In genomic region chr10:68598978-68599753, GRCh38 we compare ENCODE assay signal across 8 cellular contexts. TPM values are rescaled to one million over a fixed set of nuclear protein-coding genes. Genes with fewer than 3 reads are reported as not detected.
DNase-seq lines count a peak whose midpoint lies in the region; ATAC-seq and TF ChIP-seq lines count a peak whose summit lies in the region.

No MANE protein-coding gene starts in this region.

- TF ChIP-seq CTCF in Peyer's patch (IDR thresholded peaks at IDR 0.05) = no peak
- TF ChIP-seq CTCF in fibroblast of mammary gland (conservative IDR thresholded peaks at IDR 0.05; ENCODE audit: control insufficient read depth, insufficient read depth, low read depth, low read length) = no peak
- TF ChIP-seq CTCF in nephron (IDR thresholded peaks at IDR 0.05; ENCODE audit: unreplicated experiment in 3 of 3) = no peak

- H3K36me3 Mint-ChIP-seq in activated CD4-positive, alpha-beta T cell treated with anti-CD3 and anti-CD28 coated beads for 36 hours (ENCODE audit: low read depth) = no peaks in the 10 kb centered on the region
- H3K36me3 Mint-ChIP-seq in nephron (ENCODE audit: low read depth) = peaks cover 16% of the 10 kb centered on the region

- peaks cover 0 to 24% (median 0%) of the 10 kb centered on the region in 4 donors for H3K4me1 ChIP-seq in Peyer's patch

- H3K4me3 Mint-ChIP-seq in activated CD4-positive, alpha-beta T cell treated with anti-CD3 and anti-CD28 coated beads for 36 hours = no peak overlapping the region
- peak overlapping the region; percentile 87 to 93 (median 88) for H3K4me3 Mint-ChIP-seq in nephron

- H3K27me3 ChIP-seq in Peyer's patch = no peaks in the 10 kb centered on the region

- CTCF ChIA-PET in activated CD4-positive, alpha-beta T cell treated with anti-CD3 and anti-CD28 coated beads for 36 hours (lab: Charles Lee) = no interaction called here

- no peaks in the 10 kb centered on the region for H3K27me3 Mint-ChIP-seq in activated CD4-positive, alpha-beta T cell treated with anti-CD3 and anti-CD28 coated beads for 36 hours
- no peaks in the 10 kb centered on the region for H3K27me3 Mint-ChIP-seq in nephron (ENCODE audit: low read depth)

- peak; percentile 11 for DNase-seq in activated CD4-positive, alpha-beta T cell treated with anti-CD3 and anti-CD28 coated beads for 36 hours
- DNase-seq in activated CD4-positive, alpha-beta T cell treated with anti-CD3 and anti-CD28 coated beads for 48 hours = no peak
- DNase-seq in Peyer's patch (peak in 1 of 3 donors; percentile 50), fibroblast of mammary gland (ENCODE audit: low read depth) (peak; percentile 72)

- intact Hi-C loops in activated CD4-positive, alpha-beta T cell treated with anti-CD3 and anti-CD28 coated beads for 36 hours (cut with DNase I, micrococcal nuclease) = no loop called here

- TF ChIP-seq POLR2A in Peyer's patch (IDR thresholded peaks at IDR 0.05) = no peak

- H3K27ac ChIP-seq in Peyer's patch = peak overlapping the region in 3 of 4 donors; percentile 18 to 68 (median 22)

- H3K4me3 ChIP-seq in Peyer's patch = peak overlapping the region in 3 of 4 donors; percentile 8 to 53 (median 28)
- peak overlapping the region; percentile 47 for H3K4me3 ChIP-seq in fibroblast of mammary gland (ENCODE audit: control insufficient read depth, low read depth, low read length)

- POLR2A ChIA-PET in activated CD4-positive, alpha-beta T cell treated with anti-CD3 and anti-CD28 coated beads for 36 hours (lab: Charles Lee) = no interaction called here

- H3K9me3 ChIP-seq in Peyer's patch = no peaks in the 10 kb centered on the region

- H3K27ac Mint-ChIP-seq in activated CD4-positive, alpha-beta T cell treated with anti-CD3 and anti-CD28 coated beads for 36 hours = peak overlapping the region; percentile 11
- H3K27ac Mint-ChIP-seq in nephron = peak overlapping the region; percentile 98 to 99 (median 99)

- peaks cover 26% of the 10 kb centered on the region for H3K4me1 Mint-ChIP-seq in activated CD4-positive, alpha-beta T cell treated with anti-CD3 and anti-CD28 coated beads for 36 hours
- peaks cover 56% of the 10 kb centered on the region for H3K4me1 Mint-ChIP-seq in nephron

- H3K9me3 Mint-ChIP-seq in activated CD4-positive, alpha-beta T cell treated with anti-CD3 and anti-CD28 coated beads for 36 hours (ENCODE audit: low read depth) = no peaks in the 10 kb centered on the region
- no peaks in the 10 kb centered on the region for H3K9me3 Mint-ChIP-seq in nephron

- no peaks in the 10 kb centered on the region for H3K36me3 ChIP-seq in Peyer's patch

- no peak for ATAC-seq in activated CD4-positive, alpha-beta T cell treated with anti-CD3 and anti-CD28 coated beads for 36 hours
- ATAC-seq in GM21367 (IDR thresholded peaks at IDR 0.05; ENCODE audit: unreplicated experiment) (no peak), GM21515 (IDR thresholded peaks at IDR 0.05; ENCODE audit: unreplicated experiment) (no peak), GM18870 (IDR thresholded peaks at IDR 0.05; ENCODE audit: unreplicated experiment) (no peak)

RNA-seq across cellular contexts. Expression of gene TET1, which starts 39.0 kb away (rescaled TPM):
- total RNA-seq in activated CD4-positive, alpha-beta T cell treated with anti-CD3 and anti-CD28 coated beads for 36 hours = 1 to 10 TPM in 1 of 2 experiments, under 1 TPM in 1; 0.71 to 1.3 TPM
- 1 to 10 TPM; 1.1 to 3.3 (median 1.4) TPM for total RNA-seq in Peyer's patch
